8 cellular contexts compared by ENCODE assay signal in the genomic region with DNA sequence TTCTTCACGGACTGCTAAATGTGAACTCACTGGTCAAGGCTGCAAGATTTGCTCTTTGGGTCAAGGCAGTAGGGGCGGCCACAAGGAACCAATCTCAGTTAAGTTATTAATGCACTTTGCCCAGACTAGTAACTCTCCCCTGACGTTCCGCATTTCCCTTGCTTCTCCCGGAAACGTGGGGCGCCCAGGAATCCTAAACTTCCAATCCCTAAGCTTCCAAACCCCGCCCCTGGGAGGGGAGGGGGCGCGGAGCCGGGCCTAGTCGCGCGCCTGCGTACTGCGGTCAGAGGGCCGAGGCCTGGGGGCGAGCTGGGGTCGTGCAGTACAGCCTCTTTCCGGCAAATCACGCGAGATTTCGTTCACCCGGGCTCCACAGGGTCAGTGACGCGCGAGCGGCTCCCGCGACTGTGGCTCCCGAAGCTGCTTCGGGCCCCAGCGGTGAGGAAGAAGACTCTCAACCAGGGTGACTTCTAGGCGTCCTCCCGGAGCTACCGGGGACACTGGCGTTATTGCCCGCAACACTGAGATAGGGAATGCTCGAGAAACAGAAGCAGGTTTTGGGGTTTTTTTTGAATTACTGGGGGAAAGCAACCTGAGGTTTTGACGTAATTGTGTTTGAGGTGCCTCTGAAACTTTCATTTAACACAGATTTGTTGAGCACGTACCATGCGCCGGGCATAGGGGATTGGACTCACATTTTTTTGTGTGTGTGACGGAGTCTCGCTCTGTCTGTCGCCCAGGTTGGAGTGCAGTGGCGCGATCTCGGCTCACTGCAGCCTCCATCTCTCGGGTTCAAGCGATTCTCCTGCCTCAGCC. TPM values are rescaled to one million over a fixed set of nuclear protein-coding genes. Genes with fewer than 3 reads are reported as not detected.
A peak's percentile ranks its signal among the peaks of the same experiment; 100 is the strongest.
DNase-seq lines count a peak whose midpoint lies in the region; ATAC-seq and TF ChIP-seq lines count a peak whose summit lies in the region.

A gene (plus strand): TSS at position 265 of the 816 bp plus-strand sequence. CDS start 7,032 bp downstream, outside the sequence.

- peak within 1 kb of the TSS; percentile 53 for H3K4me3 ChIP-seq in kidney epithelial cell (ENCODE audit: low read depth, low read length)

- H3K27me3 ChIP-seq in kidney epithelial cell (ENCODE audit: control insufficient read depth, insufficient read depth, low read length): no peaks in the 10 kb centered on the region

- H3K4me1 Mint-ChIP-seq in chondrocyte (ENCODE audit: low read depth): peaks cover 19% of the 10 kb centered on the region

- no peaks in the 10 kb centered on the region for H3K27me3 Mint-ChIP-seq in chondrocyte (ENCODE audit: low read depth)

- H3K27ac Mint-ChIP-seq in chondrocyte (ENCODE audit: unreplicated experiment): peak within 1 kb of the TSS; percentile 99

- ATAC-seq in GM19043 (IDR thresholded peaks at IDR 0.05; ENCODE audit: low read depth, unreplicated experiment) (peak; percentile 84), HG03432 (IDR thresholded peaks at IDR 0.05; ENCODE audit: unreplicated experiment) (peak; percentile 90)

- TF ChIP-seq CTCF in AG09319 (IDR thresholded peaks at IDR 0.05; ENCODE audit: low read depth, low read length) (no peak), chondrocyte (IDR thresholded peaks at IDR 0.05) (peak; percentile 46), kidney epithelial cell (IDR thresholded peaks at IDR 0.05; ENCODE audit: insufficient read depth, low read length, poor library complexity, severe bottlenecking) (no peak)

- H3K4me3 Mint-ChIP-seq in chondrocyte (ENCODE audit: unreplicated experiment): peak within 1 kb of the TSS; percentile 97

- H3K9me3 Mint-ChIP-seq in chondrocyte (ENCODE audit: low read depth): no peaks in the 10 kb centered on the region

- no peaks in the 10 kb centered on the region for H3K36me3 ChIP-seq in kidney epithelial cell (ENCODE audit: control insufficient read depth, insufficient read depth, low read length)

- DNase-seq in AG09319 (ENCODE audit: extremely low read depth, low read depth): peak; percentile 93
- DNase-seq in NCI-H510A (lab: John Stamatoyannopoulos, UW): peak; percentile 78
- peak; percentile 75 to 79 for DNase-seq in activated CD4-positive, alpha-beta T cell treated with anti-CD3 and anti-CD28 coated beads for 24 hours (ENCODE audit: low read depth in 2 of 2)
- peak; percentile 95 for DNase-seq in chondrocyte (ENCODE audit: low spot score)
- DNase-seq in kidney epithelial cell (ENCODE audit: low read depth): peak; percentile 77
- DNase-seq in stimulated activated CD4-positive, alpha-beta T cell treated with anti-CD3 and anti-CD28 coated beads, Interleukin-15, amount 100 ng/mL, for 24 hours: peak; percentile 92

- no peaks in the 10 kb centered on the region for H3K36me3 Mint-ChIP-seq in chondrocyte (ENCODE audit: low read depth)

RNA-seq across cellular contexts. Expression of the gene that starts here (rescaled TPM):
- total RNA-seq in chondrocyte (2.1 to 4.0 TPM (median 2.8 TPM) in 3 replicates), kidney epithelial cell (5.7 and 7.0 TPM in 2 replicates)

Comparison
In these comparisons a context has a peak if more than half of its experiments do, and no peak if none do; other contexts are left out.
1. Peak in every context shown above with its lines: DNase-seq, ATAC-seq and H3K4me3 ChIP-seq.